In genomic region chr14:20632831-20633771, GRCh38 we compare ENCODE assay signal across 1 cellular context.
TF ChIP-seq lines count a peak whose summit lies in the region.

No MANE protein-coding gene starts in this region.

TF ChIP-seq in HepG2, 621 proteins besides CTCF, POLR2A, EP300 and RAD21 (continued from another document and continues in another):
- no peak for TF ChIP-seq HNF1B (CRISPR knock-in tag; IDR thresholded peaks at IDR 0.05)
- 0 out of 2 replicates have a peak, but pooled peaks have one; percentile 26 for TF ChIP-seq ZNF552 (CRISPR knock-in tag; IDR thresholded peaks at IDR 0.05; ENCODE audit: borderline replicate concordance)
- TF ChIP-seq ZNF329 (CRISPR knock-in tag; IDR thresholded peaks at IDR 0.05; ENCODE audit: low read depth): no peak
- peak; percentile 60; the same call in 1 of the 2 replicates for TF ChIP-seq ZNF644 (CRISPR knock-in tag; IDR thresholded peaks at IDR 0.05; ENCODE audit: low read depth)
- peak; percentile 62; the same call in 1 of the 2 replicates for TF ChIP-seq ZNF280D (CRISPR knock-in tag; IDR thresholded peaks at IDR 0.05)
- peak in 1 of 2 experiments; percentile 72; a peak in 1 of 4 replicates for TF ChIP-seq KLF16 (CRISPR knock-in tag; IDR thresholded peaks at IDR 0.05)
- no peak for TF ChIP-seq PAX8 (CRISPR knock-in tag; IDR thresholded peaks at IDR 0.05; ENCODE audit: borderline replicate concordance)
- TF ChIP-seq MIER2 (CRISPR knock-in tag; IDR thresholded peaks at IDR 0.05): peak; percentile 81
- TF ChIP-seq REST (IDR thresholded peaks at IDR 0.05; ENCODE audit: borderline replicate concordance in 1 of 2, low read depth in 1 of 2, low read length in 2 of 2): 0 out of 4 replicates have a peak, but pooled peaks of 1 of the 2 experiments have one; percentile 7
- no peak for TF ChIP-seq ZNF607 (CRISPR knock-in tag; IDR thresholded peaks at IDR 0.05; ENCODE audit: borderline replicate concordance)
- TF ChIP-seq BRF2 (CRISPR knock-in tag; IDR thresholded peaks at IDR 0.05): peak; percentile 89
- no peak; the same call in 1 of the 2 replicates for TF ChIP-seq ZMYM4 (CRISPR knock-in tag; IDR thresholded peaks at IDR 0.05)
- peak; percentile 48; the same call in 1 of the 2 replicates for TF ChIP-seq ZNF768 (CRISPR knock-in tag; IDR thresholded peaks at IDR 0.05)
- no peak for TF ChIP-seq ZNF225 (CRISPR knock-in tag; IDR thresholded peaks at IDR 0.05)
- peak; percentile 79 for TF ChIP-seq POGK (CRISPR knock-in tag; conservative IDR thresholded peaks at IDR 0.05)
- peak; percentile 50 for TF ChIP-seq NFYC (CRISPR knock-in tag; IDR thresholded peaks at IDR 0.05)
- 0 out of 2 replicates have a peak, but pooled peaks have one; percentile 51 for TF ChIP-seq ZNF264 (CRISPR knock-in tag; IDR thresholded peaks at IDR 0.05)
- 0 out of 2 replicates have a peak, but pooled peaks have one; percentile 58 for TF ChIP-seq ZNF160 (CRISPR knock-in tag; IDR thresholded peaks at IDR 0.05)
- peak; percentile 56 for TF ChIP-seq HNRNPLL (IDR thresholded peaks at IDR 0.05; ENCODE audit: low read depth, low read length, poor library complexity, severe bottlenecking)
- TF ChIP-seq NR1H2 (CRISPR knock-in tag; IDR thresholded peaks at IDR 0.05; ENCODE audit: borderline replicate concordance, low read depth): no peak
- peak; percentile 54 for TF ChIP-seq PRPF4 (IDR thresholded peaks at IDR 0.05; ENCODE audit: low read depth, low read length, poor library complexity, severe bottlenecking)
- TF ChIP-seq SMYD3 (CRISPR knock-in tag; IDR thresholded peaks at IDR 0.05): peak; percentile 68; the same call in 1 of the 2 replicates
- TF ChIP-seq GTF2F1 (IDR thresholded peaks at IDR 0.05; ENCODE audit: low read length): 0 out of 2 replicates have a peak, but pooled peaks have one; percentile 28
- no peak for TF ChIP-seq CBX5 (CRISPR knock-in tag; IDR thresholded peaks at IDR 0.05; ENCODE audit: borderline replicate concordance)
- TF ChIP-seq ZNF337 (CRISPR knock-in tag; IDR thresholded peaks at IDR 0.05; ENCODE audit: borderline replicate concordance, low read depth): no peak
- peak; percentile 25; the same call in 1 of the 2 replicates for TF ChIP-seq NR2C2 (CRISPR knock-in tag; IDR thresholded peaks at IDR 0.05; ENCODE audit: borderline replicate concordance)
- peak; percentile 54; the same call in 1 of the 2 replicates for TF ChIP-seq BCL6 (CRISPR knock-in tag; IDR thresholded peaks at IDR 0.05)
- TF ChIP-seq THRA (CRISPR knock-in tag; IDR thresholded peaks at IDR 0.05; ENCODE audit: borderline replicate concordance): peak; percentile 20; the same call in 1 of the 2 replicates
- TF ChIP-seq ZBTB26 (CRISPR knock-in tag; IDR thresholded peaks at IDR 0.05; ENCODE audit: borderline replicate concordance): peak; percentile 21; the same call in 1 of the 2 replicates
- 0 out of 2 replicates have a peak, but pooled peaks have one; percentile 13 for TF ChIP-seq NFATC3 (CRISPR knock-in tag; IDR thresholded peaks at IDR 0.05)
- no peak for TF ChIP-seq HNRNPL (IDR thresholded peaks at IDR 0.05; ENCODE audit: low read depth, low read length)
- TF ChIP-seq SNAPC2 (CRISPR knock-in tag; IDR thresholded peaks at IDR 0.05): 0 out of 2 replicates have a peak, but pooled peaks have one; percentile 23
- peak; percentile 57; the same call in 1 of the 2 replicates for TF ChIP-seq RFXANK (CRISPR knock-in tag; IDR thresholded peaks at IDR 0.05)
- peak; percentile 77; the same call in 1 of the 2 replicates for TF ChIP-seq CHD4 (IDR thresholded peaks at IDR 0.05; ENCODE audit: borderline replicate concordance, low read length)
- peak; percentile 80 for TF ChIP-seq IKZF5 (CRISPR knock-in tag; IDR thresholded peaks at IDR 0.05)
- TF ChIP-seq GPN1 (CRISPR knock-in tag; IDR thresholded peaks at IDR 0.05; ENCODE audit: borderline replicate concordance): no peak
- TF ChIP-seq ZC3H13 (CRISPR knock-in tag; IDR thresholded peaks at IDR 0.05): no peak
- TF ChIP-seq KMT2B (CRISPR knock-in tag; IDR thresholded peaks at IDR 0.05): no peak
- TF ChIP-seq NR2F6 (IDR thresholded peaks at IDR 0.05): peak; percentile 68
- peak; percentile 70 for TF ChIP-seq NR2F6 (CRISPR knock-in tag; IDR thresholded peaks at IDR 0.05)
- 0 out of 2 replicates have a peak, but pooled peaks have one; percentile 80 for TF ChIP-seq HOXA5 (CRISPR knock-in tag; IDR thresholded peaks at IDR 0.05)
- no peak for TF ChIP-seq ZNF296 (CRISPR knock-in tag; conservative IDR thresholded peaks at IDR 0.05)
- peak; percentile 81 for TF ChIP-seq THAP11 (CRISPR knock-in tag; IDR thresholded peaks at IDR 0.05)
- TF ChIP-seq ZBTB3 (CRISPR knock-in tag; IDR thresholded peaks at IDR 0.05; ENCODE audit: borderline replicate concordance, low read depth): no peak
- TF ChIP-seq SIX1 (CRISPR knock-in tag; IDR thresholded peaks at IDR 0.05; ENCODE audit: borderline replicate concordance): peak; percentile 56; the same call in 1 of the 2 replicates
- TF ChIP-seq SAP130 (CRISPR knock-in tag; IDR thresholded peaks at IDR 0.05; ENCODE audit: low read depth): peak; percentile 35; the same call in 1 of the 2 replicates
- no peak for TF ChIP-seq NONO (IDR thresholded peaks at IDR 0.05)
- peak; percentile 80; the same call in 1 of the 2 replicates for TF ChIP-seq NONO (CRISPR knock-in tag; conservative IDR thresholded peaks at IDR 0.05)
- peak; percentile 19; the same call in 1 of the 2 replicates for TF ChIP-seq SP2 (CRISPR knock-in tag; IDR thresholded peaks at IDR 0.05)
- TF ChIP-seq NPAS2 (CRISPR knock-in tag; IDR thresholded peaks at IDR 0.05; ENCODE audit: borderline replicate concordance): no peak
- TF ChIP-seq ZNF343 (CRISPR knock-in tag; IDR thresholded peaks at IDR 0.05): peak; percentile 48; the same call in 1 of the 2 replicates
